Comparison of ENCODE assay signal across 8 cellular contexts in genomic region chr1:220573836-220574235, GRCh38. TPM values are rescaled to one million over a fixed set of nuclear protein-coding genes. Genes with fewer than 3 reads are reported as not detected.
"Had no signal": no experiment of that assay in that cellular context is flagged by ENCODE, and none has a peak within 500 bp of the region (broad histone marks: within the 10 kb centered on the region; RNA-seq: fewer than 3 reads in every experiment).

No MANE protein-coding gene starts in this region.

- DNase-seq: H9, HCEC 1CT, HFFc6, KBM-7 had no signal

- ATAC-seq: GM23338, HepG2 had no signal

- FAIRE-seq: H1, H54, HepG2 had no signal

RNA-seq across cellular contexts. Expression of gene MARK1, which starts 45.9 kb away (rescaled TPM):
- total RNA-seq: HepG2, HFFc6 had no signal
